In genomic region chrX:45070116-45071007, GRCh38 we compare ENCODE assay signal across 8 cellular contexts.
A peak's percentile ranks its signal among the peaks of the same experiment; 100 is the strongest.
DNase-seq lines count a peak whose midpoint lies in the region; ATAC-seq, FAIRE-seq and TF ChIP-seq lines count a peak whose summit lies in the region.

No MANE protein-coding gene starts in this region.

- BruUV-seq in GM12878 (replicated peaks; lab: Mats Ljungman, UMichigan) = TSS peak; percentile 7

- TF ChIP-seq EP300 in GM12878 (IDR thresholded peaks at IDR 0.05; ENCODE audit: borderline replicate concordance in 1 of 2, control insufficient read depth in 1 of 2, low read depth in 2 of 2, low read length in 2 of 2) = no peak

- no peaks in the 10 kb centered on the region for H3K27me3 ChIP-seq in DOHH2 (ENCODE audit: control insufficient read depth, low read length)
- no peaks in the 10 kb centered on the region for H3K27me3 ChIP-seq in GM23248 (replicated peaks; ENCODE audit: insufficient read depth)
- H3K27me3 ChIP-seq in GM12878 (replicated peaks in 1 of 2; ENCODE audit: control insufficient read depth in 2 of 2, insufficient read depth in 2 of 2, low read length in 1 of 2) = no peaks in the 10 kb centered on the region
- H3K27me3 ChIP-seq in keratinocyte (ENCODE audit: control insufficient read depth, extremely low read depth, insufficient read depth, low read length) = no peaks in the 10 kb centered on the region
- no peaks in the 10 kb centered on the region for H3K27me3 ChIP-seq in thyroid gland
- no peaks in the 10 kb centered on the region for H3K27me3 ChIP-seq in effector memory CD4-positive, alpha-beta T cell (replicated peaks; ENCODE audit: control insufficient read depth, insufficient read depth, low read length, poor library complexity, severe bottlenecking)

- H4K20me1 ChIP-seq in DOHH2 (ENCODE audit: control insufficient read depth, insufficient read depth, low read depth, low read length) = no peaks in the 10 kb centered on the region
- H4K20me1 ChIP-seq in GM23248 (ENCODE audit: insufficient read depth) = no peaks in the 10 kb centered on the region
- no peaks in the 10 kb centered on the region for H4K20me1 ChIP-seq in GM12878 (ENCODE audit: control insufficient read depth, insufficient read depth)
- H4K20me1 ChIP-seq in keratinocyte (ENCODE audit: control insufficient read depth, extremely low read depth, insufficient read depth, low read length) = peaks cover 3% of the 10 kb centered on the region

- 83 to 96% methylated on average over 2 of the region's 2 CpGs for WGBS in GM23248 (ENCODE audit: low coverage in 1 of 2, low lambda C conversion rate in 2 of 2, missing lambda C conversion rate in 2 of 2), 2 experiments
- 0% methylated on average over 2 of the region's 2 CpGs for WGBS in GM12878 (ENCODE audit: insufficient coverage, insufficient replicate concordance, low lambda C conversion rate, missing lambda C conversion rate)
- WGBS in thyroid gland, 2 donors = 40 to 43% methylated on average over 2 of the region's 2 CpGs

- H3K9ac ChIP-seq in GM23248 = no peak overlapping the region
- no peak overlapping the region for H3K9ac ChIP-seq in GM12878 (ENCODE audit: control insufficient read depth, insufficient read depth, low read length)
- H3K9ac ChIP-seq in keratinocyte (ENCODE audit: control insufficient read depth, extremely low read depth, insufficient read depth, low read length) = no peak overlapping the region

- H3K79me2 ChIP-seq in DOHH2 (ENCODE audit: control insufficient read depth, low read length) (peaks cover 23% of the 10 kb centered on the region), GM23248 (ENCODE audit: insufficient read depth) (peaks cover 51% of the 10 kb centered on the region), GM12878 (ENCODE audit: control insufficient read depth, insufficient read depth, low read length) (peaks cover 13% of the 10 kb centered on the region), keratinocyte (ENCODE audit: control insufficient read depth, insufficient read depth, low read length) (peaks cover 46% of the 10 kb centered on the region)

- H3K9me2 ChIP-seq in DOHH2 (replicated peaks; ENCODE audit: control insufficient read depth, low read length) (no peaks in the 10 kb centered on the region), GM23248 (ENCODE audit: insufficient read depth) (no peaks in the 10 kb centered on the region)

- peak; percentile 63 for TF ChIP-seq CTCF in DOHH2 (IDR thresholded peaks at IDR 0.05; ENCODE audit: low read depth, low read length, poor library complexity, severe bottlenecking)
- TF ChIP-seq CTCF in GM12878 (IDR thresholded peaks at IDR 0.05 in 2 of 3, conservative IDR thresholded peaks at IDR 0.05 in 1 of 3; ENCODE audit: control insufficient read depth in 2 of 3, extremely low read depth in 1 of 3, insufficient read depth in 1 of 3, low read depth in 3 of 3, low read length in 3 of 3) = peak; percentile 66 to 74 (median 74)
- TF ChIP-seq CTCF in keratinocyte (optimal IDR thresholded peaks at IDR 0.05 in 1 of 3, IDR thresholded peaks at IDR 0.05 in 1 of 3, conservative IDR thresholded peaks at IDR 0.05 in 1 of 3; ENCODE audit: extremely low read depth in 1 of 3, insufficient read depth in 2 of 3, low read length in 3 of 3) = peak; percentile 57 to 76 (median 72)
- peak; percentile 21 to 66 (median 50) for TF ChIP-seq CTCF in thyroid gland (IDR thresholded peaks at IDR 0.05)

- SMC1A ChIA-PET in GM12878 (lab: Charles Lee; ENCODE audit: uncharacterized antibody, unreplicated experiment) = interaction anchor here (0.6 to 3.9 kb wide), 11 partner anchors 19 to 844 kb away, joined by 3 to 30 read pairs (median 4); no protein-coding TSS in a partner anchor

- CTCF ChIA-PET in GM12878 (lab: Yijun Ruan, JAX) = interaction anchor here (0.6 to 4.3 kb wide), 26 partner anchors 9 to 1102 kb away, joined by 3 to 31 read pairs (median 4); partner anchors contain the start of genes FUNDC1 and KDM6A

- no peak overlapping the region for H3K4me2 ChIP-seq in DOHH2 (ENCODE audit: low read length)
- no peak overlapping the region for H3K4me2 ChIP-seq in GM23248 (ENCODE audit: unreplicated experiment)
- H3K4me2 ChIP-seq in GM12878 (ENCODE audit: control insufficient read depth, insufficient read depth) = no peak overlapping the region
- H3K4me2 ChIP-seq in keratinocyte (ENCODE audit: control insufficient read depth, extremely low read depth, insufficient read depth, low read depth, low read length) = no peak overlapping the region

- FAIRE-seq in GM12878 (lab: Jason Lieb, UNC) (peak; percentile 82), keratinocyte (lab: Jason Lieb, UNC) (peak; percentile 78)

- POLR2A ChIA-PET in GM12878 (lab: Charles Lee) = interaction anchor here (0.6 kb wide), 1 partner anchor 1108 kb away, joined by 4 read pairs; no protein-coding TSS in a partner anchor

- in situ Hi-C loops in GM23248 (cut with MboI) (loop anchor here (25.0 kb wide), 1 partner anchor 1108 kb away; the partner anchor contains the start of gene NDP), GM12878 (cut with MboI) (loop anchor here (25.0 kb wide), 1 partner anchor 183 kb away; no protein-coding TSS in a partner anchor)

- H3F3A ChIP-seq in DOHH2 (ENCODE audit: control insufficient read depth, insufficient read depth) = no peaks in the 10 kb centered on the region
- no peaks in the 10 kb centered on the region for H3F3A ChIP-seq in GM23248 (ENCODE audit: insufficient read depth)

- TF ChIP-seq RAD21 in GM12878 (IDR thresholded peaks at IDR 0.05; ENCODE audit: insufficient read depth, low read depth, low read length) = peak; percentile 83

- H3K36me3 ChIP-seq in DOHH2 (ENCODE audit: control insufficient read depth, low read length) (peaks cover 18% of the 10 kb centered on the region), GM23248 (ENCODE audit: low read depth) (peaks cover 7% of the 10 kb centered on the region), GM12878 (ENCODE audit: control insufficient read depth in 2 of 2, insufficient read depth in 2 of 2, low read length in 1 of 2) (peaks cover 0 to 3% of the 10 kb centered on the region in 2 experiments; a peak in 3 of 4 replicates), keratinocyte (ENCODE audit: control insufficient read depth in 2 of 2, extremely low read depth in 1 of 2, insufficient read depth in 2 of 2, low read length in 2 of 2) (peaks cover 19 to 20% of the 10 kb centered on the region in 2 experiments), thyroid gland (peaks cover 0 to 8% of the 10 kb centered on the region in 2 donors)
- H3K36me3 ChIP-seq in effector memory CD4-positive, alpha-beta T cell (ENCODE audit: control insufficient read depth, insufficient read depth, low read length) = peaks cover 10% of the 10 kb centered on the region

- peak; percentile 74 for ATAC-seq in GM12878

- H3K9me1 ChIP-seq in keratinocyte (ENCODE audit: control insufficient read depth, extremely low read depth, insufficient read depth, low read length) = no peaks in the 10 kb centered on the region

- intact Hi-C loops in GM12878 (cut with micrococcal nuclease; ENCODE audit: unreplicated experiment) = loop anchor here (2.0 to 10.0 kb wide), 3 partner anchors 166 to 526 kb away; partner anchors contain the start of genes FUNDC1 and KDM6A
- intact Hi-C loops in thyroid gland (cut with DNase I) = no loop called here

- H3K4me1 ChIP-seq in DOHH2 (ENCODE audit: control insufficient read depth, low read length) = peaks cover 18% of the 10 kb centered on the region
- H3K4me1 ChIP-seq in GM23248 (ENCODE audit: insufficient read depth) = no peaks in the 10 kb centered on the region
- peaks cover 9% of the 10 kb centered on the region for H3K4me1 ChIP-seq in GM12878 (ENCODE audit: control insufficient read depth, insufficient read depth, low read length)
- no peaks in the 10 kb centered on the region for H3K4me1 ChIP-seq in keratinocyte (ENCODE audit: control insufficient read depth, extremely low read depth, insufficient read depth, low read length)
- H3K4me1 ChIP-seq in thyroid gland = peaks cover 0 to 4% of the 10 kb centered on the region in 2 donors
- H3K4me1 ChIP-seq in effector memory CD4-positive, alpha-beta T cell (ENCODE audit: control insufficient read depth, insufficient read depth, low read length, poor library complexity, severe bottlenecking) = peaks cover 4% of the 10 kb centered on the region

- H2AFZ ChIP-seq in GM23248 = no peak overlapping the region
- no peak overlapping the region for H2AFZ ChIP-seq in GM12878 (ENCODE audit: control insufficient read depth, low read depth, low read length)
- no peak overlapping the region for H2AFZ ChIP-seq in keratinocyte (ENCODE audit: control insufficient read depth, low read length)

- H3K4me3 ChIP-seq in DOHH2 (ENCODE audit: low read length) (no peak overlapping the region), GM23248 (no peak overlapping the region), GM12878 (no peak overlapping the region), keratinocyte (ENCODE audit: control insufficient read depth in 2 of 3, extremely low read depth in 1 of 3, insufficient read depth in 2 of 3, low read depth in 1 of 3, low read length in 3 of 3) (no peak overlapping the region), thyroid gland (replicated peaks in 1 of 3) (no peak overlapping the region)
- H3K4me3 ChIP-seq in effector memory CD4-positive, alpha-beta T cell (ENCODE audit: insufficient read depth, low read depth, low read length, poor library complexity, severe bottlenecking) = no peak overlapping the region

- TF ChIP-seq POLR2A in GM12878 (IDR thresholded peaks at IDR 0.05; ENCODE audit: low read depth, low read length) (no peak), thyroid gland (IDR thresholded peaks at IDR 0.05) (no peak)

- DNase-seq in GM23248 (peak; percentile 52), NCI-H69 (lab: John Stamatoyannopoulos, UW) (peak; percentile 37), GM12878 (ENCODE audit: low read depth, low spot score) (peak; percentile 45), keratinocyte (ENCODE audit: low read depth, low spot score) (no peak), thyroid gland (no peak), 8988T (no peak)
- DNase-seq in effector memory CD4-positive, alpha-beta T cell = no peak

- RAD21 ChIA-PET in GM12878 (lab: Charles Lee; ENCODE audit: unreplicated experiment) = interaction anchor here (0.8 to 2.6 kb wide), 11 partner anchors 8 to 407 kb away, joined by 3 to 12 read pairs (median 4); partner anchors contain the start of gene KDM6A

- H3K27ac ChIP-seq in DOHH2 (ENCODE audit: low read depth, low read length) = no peak overlapping the region
- no peak overlapping the region for H3K27ac ChIP-seq in GM23248
- H3K27ac ChIP-seq in GM12878 (ENCODE audit: control insufficient read depth, insufficient read depth) = 0 out of 2 replicates have a peak overlapping the region, but pooled peaks have one; percentile 6
- H3K27ac ChIP-seq in keratinocyte (ENCODE audit: control insufficient read depth, insufficient read depth, low read length) = no peak overlapping the region
- no peak overlapping the region for H3K27ac ChIP-seq in thyroid gland
- H3K27ac ChIP-seq in effector memory CD4-positive, alpha-beta T cell (ENCODE audit: insufficient read depth, low read length, poor library complexity, severe bottlenecking) = no peak overlapping the region

- dilution Hi-C loops in keratinocyte (cut with MboI; ENCODE audit: extremely low pct_ligation_motif_present, low sequenced_read_pairs) = no loop called here

- H3K9me3 ChIP-seq in DOHH2 (ENCODE audit: control insufficient read depth, insufficient read depth, low read length) (no peaks in the 10 kb centered on the region), GM23248 (ENCODE audit: low read depth) (no peaks in the 10 kb centered on the region), GM12878 (replicated peaks; ENCODE audit: control insufficient read depth, insufficient read depth, low read length) (no peaks in the 10 kb centered on the region; the same call in 1 of the 3 replicates), keratinocyte (ENCODE audit: control insufficient read depth, low read depth, low read length) (no peaks in the 10 kb centered on the region), thyroid gland (no peaks in the 10 kb centered on the region)
- no peaks in the 10 kb centered on the region for H3K9me3 ChIP-seq in effector memory CD4-positive, alpha-beta T cell (ENCODE audit: control insufficient read depth, low read length)

Comparison
In these comparisons a context has a peak if more than half of its experiments do, and no peak if none do; other contexts are left out.
1. DNase-seq: peak in GM23248 (single experiment), NCI-H69 (single experiment) and GM12878 (single experiment); none in keratinocyte (single experiment), thyroid gland (0 of 2), 8988T (single experiment) and effector memory CD4-positive, alpha-beta T cell (0 of 3).
2. Peak in every context shown above with its lines, with median percentiles within 50 percentile points of each other: CTCF ChIP-seq.